In genomic region chr12:50855679-50856078, GRCh38 we compare ENCODE assay signal across 13 cellular contexts. TPM values are rescaled to one million over a fixed set of nuclear protein-coding genes. Genes with fewer than 3 reads are reported as not detected.
"Had no signal": no experiment of that assay in that cellular context is flagged by ENCODE, and none has a peak within 500 bp of the region (broad histone marks: within the 10 kb centered on the region; RNA-seq: fewer than 3 reads in every experiment).

No MANE protein-coding gene starts in this region.

RNA-seq across cellular contexts. Expression of gene TMPRSS12, which starts 13.0 kb away (rescaled TPM):
- total RNA-seq: OCI-LY7; PC-3; PC-9; Peyer's patch; Right ventricle myocardium inferior; Right ventricle myocardium superior; RPMI7951; SJCRH30; SJSA1; SK-MEL-5; T-cell; T-helper 1 cell treated with Interleukin-12 subunit alpha and Interleukin-12 subunit beta and Interleukin-4 antibody, amounts not matched to agents 30 ng/mL and 1 ng/mL, for 36 hours had no signal
- polyA plus RNA-seq: SK-N-SH had no signal
